ENCODE assay signal across 16 cellular contexts in genomic region chr1:152884506-152884905, GRCh38. TPM values are rescaled to one million over a fixed set of nuclear protein-coding genes. Genes with fewer than 3 reads are reported as not detected.
DNase-seq lines count a peak whose midpoint lies in the region; ATAC-seq and TF ChIP-seq lines count a peak whose summit lies in the region.
"Had no signal": no experiment of that assay in that cellular context is flagged by ENCODE, and none has a peak within 500 bp of the region (broad histone marks: within the 10 kb centered on the region; RNA-seq: fewer than 3 reads in every experiment).

No MANE protein-coding gene starts in this region.

- no peak for TF ChIP-seq EP300 in ovary (IDR thresholded peaks at IDR 0.05)

- H3K4me1 ChIP-seq in GM23248 (ENCODE audit: insufficient read depth): peaks cover 19% of the 10 kb centered on the region
- H3K4me1 ChIP-seq in esophagus (ENCODE audit: control insufficient read depth in 2 of 2, insufficient read depth in 2 of 2, low read length in 1 of 2): peaks cover 0 to 18% of the 10 kb centered on the region in 2 donors
- peaks cover 22% of the 10 kb centered on the region for H3K4me1 ChIP-seq in osteoblast (ENCODE audit: insufficient read depth, low read length)
- H3K4me1 ChIP-seq in ovary (ENCODE audit: insufficient read depth): peaks cover 8% of the 10 kb centered on the region
- H3K4me1 ChIP-seq: A549 had no signal

- no peak overlapping the region for H2AFZ ChIP-seq in GM23248
- H2AFZ ChIP-seq in osteoblast (ENCODE audit: low read length): no peak overlapping the region

- H3K27ac ChIP-seq in GM23248 (no peak overlapping the region), RWPE1 (peak overlapping the region; percentile 84), esophagus (ENCODE audit: low read depth in 2 of 2, low read length in 1 of 2) (peak overlapping the region; percentile 21 to 29), osteoblast (ENCODE audit: low read depth, low read length) (peak overlapping the region; percentile 8), ovary (no peak overlapping the region)
- H3K27ac ChIP-seq: A549, BLaER1 had no signal

- no peaks in the 10 kb centered on the region for H4K20me1 ChIP-seq in GM23248 (ENCODE audit: insufficient read depth)
- no peaks in the 10 kb centered on the region for H4K20me1 ChIP-seq in osteoblast (ENCODE audit: insufficient read depth, low read length)
- H4K20me1 ChIP-seq: BLaER1 had no signal

- POLR2A ChIA-PET in RWPE1 (lab: Yijun Ruan, JAX; ENCODE audit: low non-redundant PET): no interaction called here

- H3K4me3 ChIP-seq in GM23248 (no peak overlapping the region), esophagus (ENCODE audit: low read depth in 1 of 2, low read length in 2 of 2) (no peak overlapping the region), osteoblast (ENCODE audit: insufficient read depth, low read length) (no peak overlapping the region), ovary (no peak overlapping the region)
- H3K4me3 ChIP-seq: A549, BLaER1 had no signal

- ATAC-seq in GM19395 (IDR thresholded peaks at IDR 0.05; ENCODE audit: unreplicated experiment): no peak
- ATAC-seq: A549 had no signal

- H3F3A ChIP-seq in GM23248 (ENCODE audit: insufficient read depth): peaks cover 24% of the 10 kb centered on the region

- H3K9ac ChIP-seq in GM23248: no peak overlapping the region
- H3K9ac ChIP-seq: BLaER1 had no signal

- WGBS in GM23248 (ENCODE audit: low coverage in 1 of 2, low lambda C conversion rate in 2 of 2, missing lambda C conversion rate in 2 of 2), 2 experiments: 95 to 100% methylated on average over 1 of the region's 1 CpG
- WGBS in esophagus, 2 donors: 95 to 99% methylated on average over 1 of the region's 1 CpG
- WGBS in ovary, 3 donors: 100% methylated on average over 1 of the region's 1 CpG

- H3K9me2 ChIP-seq in GM23248 (ENCODE audit: insufficient read depth): no peaks in the 10 kb centered on the region

- intact Hi-C loops in ovary (cut with DNase I): no loop called here

- TF ChIP-seq CTCF in RWPE1 (conservative IDR thresholded peaks at IDR 0.05; ENCODE audit: low read depth): no peak
- no peak for TF ChIP-seq CTCF in osteoblast (IDR thresholded peaks at IDR 0.05; ENCODE audit: extremely low read depth, low read depth, low read length)
- TF ChIP-seq CTCF in ovary (IDR thresholded peaks at IDR 0.05): no peak

- no peak for DNase-seq in GM23248
- DNase-seq in RWPE1 (ENCODE audit: low spot score): no peak
- peak; percentile 58 for DNase-seq in osteoblast (ENCODE audit: insufficient read length, low spot score, missing footprints)
- no peak for DNase-seq in AML-193 (lab: John Stamatoyannopoulos, UW)
- no peak for DNase-seq in ovary
- DNase-seq: CD8-positive, alpha-beta memory T cell; HCEC 1CT had no signal

- H3K27me3 ChIP-seq in GM23248 (replicated peaks; ENCODE audit: insufficient read depth) (no peaks in the 10 kb centered on the region), esophagus (ENCODE audit: control insufficient read depth in 1 of 2, insufficient read depth in 2 of 2, low read length in 2 of 2) (no peaks in the 10 kb centered on the region), osteoblast (ENCODE audit: insufficient read depth, low read length) (no peaks in the 10 kb centered on the region), ovary (no peaks in the 10 kb centered on the region)
- H3K27me3 ChIP-seq: BLaER1 had no signal

- in situ Hi-C loops in GM23248 (cut with MboI): no loop called here

- CTCF ChIA-PET in RWPE1 (lab: Yijun Ruan, JAX): interaction anchor here (0.5 to 0.6 kb wide), 2 partner anchors 25 to 289 kb away, joined by 3 read pairs; no protein-coding TSS in a partner anchor

- no peak for TF ChIP-seq POLR2A in ovary (IDR thresholded peaks at IDR 0.05)

- H3K9me3 ChIP-seq in GM23248 (ENCODE audit: low read depth) (no peaks in the 10 kb centered on the region), esophagus (ENCODE audit: control insufficient read depth in 2 of 2, insufficient read depth in 1 of 2, low read depth in 1 of 2, low read length in 1 of 2) (no peaks in the 10 kb centered on the region), osteoblast (ENCODE audit: low read depth, low read length) (no peaks in the 10 kb centered on the region), ovary (no peaks in the 10 kb centered on the region)
- H3K9me3 ChIP-seq: A549, BLaER1 had no signal

- H3K4me2 ChIP-seq in GM23248 (ENCODE audit: unreplicated experiment): peak overlapping the region; percentile 38
- peak overlapping the region; percentile 52 for H3K4me2 ChIP-seq in osteoblast (ENCODE audit: insufficient read depth, low read length)
- H3K4me2 ChIP-seq: A549, BLaER1 had no signal

- no peaks in the 10 kb centered on the region for H3K79me2 ChIP-seq in GM23248 (ENCODE audit: insufficient read depth)
- no peaks in the 10 kb centered on the region for H3K79me2 ChIP-seq in osteoblast (ENCODE audit: insufficient read depth, low read length)

- no peaks in the 10 kb centered on the region for H3K36me3 ChIP-seq in GM23248 (ENCODE audit: low read depth)
- H3K36me3 ChIP-seq in esophagus (ENCODE audit: control insufficient read depth in 2 of 2, insufficient read depth in 2 of 2, low read length in 1 of 2): no peaks in the 10 kb centered on the region
- no peaks in the 10 kb centered on the region for H3K36me3 ChIP-seq in osteoblast (ENCODE audit: insufficient read depth, low read length)
- no peaks in the 10 kb centered on the region for H3K36me3 ChIP-seq in ovary
- H3K36me3 ChIP-seq: BLaER1 had no signal

RNA-seq across cellular contexts. Expression of gene SMCP, which starts 6.4 kb away (rescaled TPM):
- total RNA-seq in GM23248 (2014; rRNA removed; shearing (Covaris generic)): not detected in 2 replicates
- polyA plus RNA-seq in GM23248 (2016; fragmentation: Nextera tagmentation; extraction: Ambion mirVana) (not detected in 2 replicates), esophagus (not detected), ovary (under 1 TPM in 1 of 2 donors, not detected in 1; 0.18 TPM)
- total RNA-seq in osteoblast (not detected in 2 replicates), ovary (under 1 TPM in 1 of 7 donors, not detected in 6; 0.35 TPM)
- total RNA-seq: CD8-positive, alpha-beta memory T cell; Daoy; H1; HFFc6; HT1080 had no signal
- polyA plus RNA-seq: A549; CD8-positive, alpha-beta memory T cell; H1; IgD-negative memory B cell had no signal

RNA-seq across cellular contexts. Expression of gene IVL, which starts 23.8 kb away (rescaled TPM):
- total RNA-seq in GM23248 (2014; rRNA removed; shearing (Covaris generic)): 0.76 and 1.1 TPM in 2 replicates
- 0.68 and 1.2 TPM in 2 replicates for polyA plus RNA-seq in GM23248 (2016; fragmentation: Nextera tagmentation; extraction: Ambion mirVana)
- 100 to 1,000 TPM; 161 to 344 TPM for polyA plus RNA-seq in esophagus
- total RNA-seq in osteoblast: not detected in 2 replicates
- total RNA-seq in ovary: not detected
- not detected for polyA plus RNA-seq in ovary
- total RNA-seq: CD8-positive, alpha-beta memory T cell; H1; HFFc6 had no signal
- polyA plus RNA-seq: A549; CD8-positive, alpha-beta memory T cell; H1; IgD-negative memory B cell had no signal

RNA-seq across cellular contexts. Expression of gene LCE7A, which starts 24.7 kb away (rescaled TPM):
- not detected in 2 replicates for total RNA-seq in GM23248 (2014; rRNA removed; shearing (Covaris generic))
- polyA plus RNA-seq in GM23248 (2016; fragmentation: Nextera tagmentation; extraction: Ambion mirVana) (not detected in 2 replicates), esophagus (not detected), ovary (not detected)
- total RNA-seq in osteoblast (not detected in 2 replicates), ovary (not detected)
- total RNA-seq: CD8-positive, alpha-beta memory T cell; Daoy; H1; HFFc6; HT1080 had no signal
- polyA plus RNA-seq: A549; CD8-positive, alpha-beta memory T cell; H1; IgD-negative memory B cell had no signal

RNA-seq across cellular contexts. Expression of gene LCE6A, which starts 41.9 kb away (rescaled TPM):
- not detected in 2 replicates for total RNA-seq in GM23248 (2014; rRNA removed; shearing (Covaris generic))
- polyA plus RNA-seq in GM23248 (2016; fragmentation: Nextera tagmentation; extraction: Ambion mirVana) (not detected in 2 replicates), esophagus (not detected), ovary (not detected)
- total RNA-seq in osteoblast (not detected in 2 replicates), ovary (not detected)
- total RNA-seq: CD8-positive, alpha-beta memory T cell; Daoy; H1; HFFc6; HT1080 had no signal
- polyA plus RNA-seq: A549; CD8-positive, alpha-beta memory T cell; H1; IgD-negative memory B cell had no signal

RNA-seq across cellular contexts. Expression of gene LCE1A, which starts 57.2 kb away (rescaled TPM):
- not detected in 2 replicates for total RNA-seq in GM23248 (2014; rRNA removed; shearing (Covaris generic))
- polyA plus RNA-seq in GM23248 (2016; fragmentation: Nextera tagmentation; extraction: Ambion mirVana) (not detected in 2 replicates), esophagus (not detected), ovary (not detected)
- total RNA-seq in osteoblast (not detected in 2 replicates), ovary (not detected)
- total RNA-seq: CD8-positive, alpha-beta memory T cell; Daoy; H1; HFFc6; HT1080 had no signal
- polyA plus RNA-seq: A549; CD8-positive, alpha-beta memory T cell; H1; IgD-negative memory B cell had no signal

Comparison
In these comparisons a context has a peak if more than half of its experiments do, and no peak if none do; other contexts are left out.
1. H3K27ac ChIP-seq: peak in RWPE1 (single experiment), esophagus (2 of 2) and osteoblast (single experiment); none in GM23248 (single experiment) and ovary (0 of 2).